Comparison of ENCODE assay signal across 30 cellular contexts in the genomic region with DNA sequence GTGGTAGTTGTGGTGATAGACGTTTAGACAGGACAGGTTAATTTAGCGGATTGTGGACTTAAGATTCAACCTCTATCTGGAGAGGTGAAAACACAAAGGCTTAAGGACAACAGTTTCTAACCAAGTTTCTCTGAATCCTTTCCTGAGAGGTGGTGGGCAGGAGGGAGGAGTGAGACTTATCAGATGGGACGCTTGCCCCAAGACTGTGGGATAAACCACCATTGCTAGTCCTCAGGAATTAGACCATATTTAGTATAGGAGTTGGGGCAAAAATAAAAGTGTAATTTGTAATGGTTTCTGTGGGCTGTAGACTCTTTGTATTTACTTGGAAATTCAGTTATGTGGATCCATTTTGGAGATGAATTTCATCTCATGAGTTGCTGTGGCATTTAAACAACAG. TPM values are rescaled to one million over a fixed set of nuclear protein-coding genes. Genes with fewer than 3 reads are reported as not detected.
A peak's percentile ranks its signal among the peaks of the same experiment; 100 is the strongest.
DNase-seq lines count a peak whose midpoint lies in the region; ATAC-seq, FAIRE-seq and TF ChIP-seq lines count a peak whose summit lies in the region.
"Had no signal": no experiment of that assay in that cellular context is flagged by ENCODE, and none has a peak within 500 bp of the region (broad histone marks: within the 10 kb centered on the region; RNA-seq: fewer than 3 reads in every experiment).

No MANE protein-coding gene starts in this region.

- H4K20me1 ChIP-seq in PC-9 (ENCODE audit: insufficient read depth) (0 out of 2 replicates have a peak, but pooled peaks cover 4% of the 10 kb centered on the region), K562 (replicated peaks; ENCODE audit: control insufficient read depth, insufficient read depth, low read length) (no peaks in the 10 kb centered on the region; the same call in 1 of the 2 replicates)

- no peaks in the 10 kb centered on the region for H3K9me2 ChIP-seq in PC-9 (ENCODE audit: insufficient read depth)

- 11% methylated on average over 3 of the region's 3 CpGs for WGBS in K562 (ENCODE audit: insufficient coverage, low coverage, missing lambda C conversion rate)
- 78 to 79% methylated on average over 3 of the region's 3 CpGs for WGBS in thyroid gland, 2 donors

- no peaks in the 10 kb centered on the region for H3K9me1 ChIP-seq in K562 (ENCODE audit: control insufficient read depth, insufficient read depth, low read length)

- TF ChIP-seq POLR2A in K562 (conservative IDR thresholded peaks at IDR 0.05) (no peak), thyroid gland (IDR thresholded peaks at IDR 0.05) (no peak)

- peaks cover 15% of the 10 kb centered on the region for H3K4me1 ChIP-seq in PC-9 (replicated peaks; ENCODE audit: insufficient read depth)
- H3K4me1 ChIP-seq in K562 (replicated peaks in 1 of 2; ENCODE audit: control insufficient read depth in 2 of 2, insufficient read depth in 2 of 2, low read length in 2 of 2): peaks cover 15 to 16% of the 10 kb centered on the region in 2 experiments; a peak in 4 of 5 replicates
- peaks cover 51 to 53% of the 10 kb centered on the region in 2 donors for H3K4me1 ChIP-seq in thyroid gland
- H3K4me1 ChIP-seq: right atrium auricular region had no signal

- CTCF ChIA-PET in PC-9 (lab: Charles Lee) (interaction anchor here (0.6 to 1.2 kb wide), 2 partner anchors 14 to 42 kb away, joined by 4 to 12 read pairs; no protein-coding TSS in a partner anchor), K562 (lab: Yijun Ruan, JAX; ENCODE audit: low intra/inter-chr PET ratio) (no interaction called here)

- no peak for TF ChIP-seq EP300 in K562 (IDR thresholded peaks at IDR 0.05; ENCODE audit: low read length)

- ATAC-seq in K562: no peak
- ATAC-seq in HG02588 (IDR thresholded peaks at IDR 0.05; ENCODE audit: unreplicated experiment): no peak
- ATAC-seq: left colon, Right ventricle myocardium inferior, SK-N-SH treated with all-trans-retinoic acid at 6 μM for 48 hours, T-helper 17 cell had no signal

- in situ Hi-C loops in K562 (cut with MboI): no loop called here

- no peak overlapping the region for H3K4me3 ChIP-seq in PC-9
- H3K4me3 ChIP-seq in K562: no peak overlapping the region
- H3K4me3 ChIP-seq in thyroid gland (replicated peaks in 1 of 3): no peak overlapping the region
- H3K4me3 ChIP-seq: pancreas, right atrium auricular region, stomach had no signal

- H2AFZ ChIP-seq in PC-9 (no peak overlapping the region), K562 (ENCODE audit: low read depth, low read length) (no peak overlapping the region)

- DNase-seq in H4 (ENCODE audit: low spot score) (peak; percentile 43), PC-9 (no peak), K562 (ENCODE audit: extremely low read depth in 1 of 4, low spot score in 3 of 4) (peak in 1 of 4 experiments; percentile 7), thyroid gland (no peak), retina (no peak), T-helper 1 cell (no peak)
- DNase-seq: activated CD4-positive, alpha-beta memory T cell treated with anti-CD3 and anti-CD28 coated beads, Interleukin-2, amount 10 ng/mL, durations not matched to agents 7 days and 5 days; activated CD8-positive, alpha-beta memory T cell treated with anti-CD3 and anti-CD28 coated beads, Interleukin-2, amount 50 U/mL, for 48 hours; activated naive CD4-positive, alpha-beta T cell treated with anti-CD3 and anti-CD28 coated beads, Interleukin-2, amount 10 ng/mL, durations not matched to agents 7 days and 5 days; amniotic stem cell; Calu3; effector CD4-positive, alpha-beta T cell; NCI-H1105; NCI-H187 treated with DMSO at 0.1 percent for 48 hours; NCI-H2171; NCI-H510A; pancreas; stimulated activated CD4-positive, alpha-beta T cell treated with anti-CD3 and anti-CD28 coated beads, Interleukin-1b, Interleukin-23, amount 100 ng/mL, for 48 hours; stomach; T-helper 17 cell had no signal

- TF ChIP-seq CTCF in PC-9 (conservative IDR thresholded peaks at IDR 0.05): no peak
- no peak for TF ChIP-seq CTCF in K562 (IDR thresholded peaks at IDR 0.05 in 2 of 3, conservative IDR thresholded peaks at IDR 0.05 in 1 of 3; ENCODE audit: insufficient read depth in 2 of 3, low read depth in 1 of 3, low read length in 3 of 3)
- TF ChIP-seq CTCF in thyroid gland (IDR thresholded peaks at IDR 0.05): no peak

- H3F3A ChIP-seq in PC-9 (ENCODE audit: insufficient read depth, low read depth): peaks cover 21% of the 10 kb centered on the region; the same call in 1 of the 2 replicates

- H3K9me3 ChIP-seq in PC-9 (ENCODE audit: insufficient read depth, low read depth) (no peaks in the 10 kb centered on the region), K562 (replicated peaks; ENCODE audit: control insufficient read depth, insufficient read depth, low read depth, low read length) (no peaks in the 10 kb centered on the region), thyroid gland (no peaks in the 10 kb centered on the region)
- H3K9me3 ChIP-seq: pancreas, right atrium auricular region, stomach had no signal

- no peaks in the 10 kb centered on the region for H3K27me3 ChIP-seq in PC-9 (ENCODE audit: insufficient read depth, low read depth)
- no peaks in the 10 kb centered on the region for H3K27me3 ChIP-seq in K562 (ENCODE audit: control insufficient read depth in 2 of 2, insufficient read depth in 2 of 2, low read length in 2 of 2)
- H3K27me3 ChIP-seq in thyroid gland: no peaks in the 10 kb centered on the region
- H3K27me3 ChIP-seq: pancreas, right atrium auricular region, stomach had no signal

- POLR2A ChIA-PET in PC-9 (lab: Charles Lee; ENCODE audit: unreplicated experiment) (no interaction called here), K562 (lab: Yijun Ruan, JAX) (interaction anchor here (1.8 kb wide), 1 partner anchor 14 kb away, joined by 5 read pairs; no protein-coding TSS in a partner anchor)

- H3K36me3 ChIP-seq in PC-9 (ENCODE audit: low read depth): peaks cover 17% of the 10 kb centered on the region; the same call in 1 of the 2 replicates
- H3K36me3 ChIP-seq in K562 (ENCODE audit: control insufficient read depth, insufficient read depth, low read length): peaks cover 69% of the 10 kb centered on the region
- H3K36me3 ChIP-seq in thyroid gland: peaks cover 8 to 12% of the 10 kb centered on the region in 2 donors

- TF ChIP-seq RAD21 in K562 (CRISPR knock-in tag; conservative IDR thresholded peaks at IDR 0.05 in 1 of 2, IDR thresholded peaks at IDR 0.05 in 1 of 2): no peak

- H3K27ac ChIP-seq in PC-9 (0 out of 2 replicates have a peak overlapping the region, but pooled peaks have one; percentile 13), K562 (ENCODE audit: extremely low read depth, low read depth, low read length) (no peak overlapping the region), thyroid gland (peak overlapping the region; percentile 35 to 68 (median 61))
- H3K27ac ChIP-seq: epithelial cell of prostate, pancreas, right atrium auricular region, stomach had no signal

- H3K9ac ChIP-seq in K562 (ENCODE audit: insufficient read depth in 1 of 2, low read depth in 2 of 2, low read length in 2 of 2): 0 out of 4 replicates have a peak overlapping the region, but pooled peaks of 1 of the 2 experiments have one; percentile 6

- H3K79me2 ChIP-seq in PC-9 (ENCODE audit: low read depth) (peaks cover 8% of the 10 kb centered on the region), K562 (ENCODE audit: control insufficient read depth, insufficient read depth, low read length) (peaks cover 7% of the 10 kb centered on the region)

- BruUV-seq in PC-9 (replicated peaks; lab: Mats Ljungman, UMichigan) (no TSS peak), K562 (replicated peaks; lab: Mats Ljungman, UMichigan) (no TSS peak)

- intact Hi-C loops in PC-9 (cut with micrococcal nuclease; ENCODE audit: unreplicated experiment): loop anchor here (5.0 kb wide), 1 partner anchor 40 kb away; a partner anchor contains a TSS
- intact Hi-C loops in K562 (cut with micrococcal nuclease): no loop called here
- intact Hi-C loops in thyroid gland (cut with DNase I): no loop called here

- FAIRE-seq in K562 (lab: Jason Lieb, UNC): peak; percentile 15
- FAIRE-seq: pancreas had no signal

- H3K4me2 ChIP-seq in PC-9 (peak overlapping the region; percentile 40), K562 (ENCODE audit: insufficient read depth, low read length) (peak overlapping the region; percentile 32; the same call in 1 of the 2 replicates)

RNA-seq across cellular contexts. Expression of a gene that starts 6.6 kb away (rescaled TPM):
- 9.8 and 20.3 TPM in 2 replicates for total RNA-seq in H4 (2014; rRNA removed; shearing (Covaris generic))
- total RNA-seq in PC-9 (2021): 17.4 and 21.6 TPM in 2 replicates
- total RNA-seq in K562 (2011; cell fraction: chromatin; rRNA removed; ENCODE audit: low replicate concordance): 44.7 and 44.9 TPM in 2 replicates
- 21.3 and 22.0 TPM in 2 replicates for total RNA-seq in K562 (2011; cell fraction: nucleolus; rRNA removed)
- 27.4 and 39.0 TPM in 2 replicates for total RNA-seq in K562 (2011; cell fraction: nucleoplasm; rRNA removed)
- total RNA-seq in K562 (2014; rRNA removed): 5.5 and 6.7 TPM in 2 replicates
- 7.2 and 8.3 TPM in 2 replicates for total RNA-seq in K562 (2014; rRNA removed; fragmentation: Illumina TruSeq; extraction: Trizol)
- total RNA-seq in K562 (2015; rRNA removed; fragmentation: Illumina TruSeq; extraction: Trizol): 5.8 and 6.7 TPM in 2 replicates
- 17.7 and 18.5 TPM in 2 replicates for total RNA-seq in K562 (2021)
- 24.3 and 28.6 TPM in 2 replicates for polyA plus RNA-seq in K562 (2011; rRNA removed)
- polyA plus RNA-seq in K562 (2011; cell fraction: cytosol; rRNA removed): 13.0 and 18.7 TPM in 2 replicates
- 14.8 and 18.4 TPM in 2 replicates for polyA plus RNA-seq in K562 (2011; cell fraction: nucleus; rRNA removed)
- 5.3 and 7.2 TPM in 2 replicates for polyA plus RNA-seq in K562 (2012)
- polyA plus RNA-seq in K562 (2014; fragmentation: Illumina TruSeq; extraction: Trizol): 11.4 and 15.8 TPM in 2 replicates
- polyA plus RNA-seq in K562 (2014; fragmentation: Nextera tagmentation; extraction: Ambion mirVana): 1 to 10 TPM; 2.5 to 4.2 TPM
- polyA plus RNA-seq in K562 (2014; rRNA removed): 8.3 and 8.7 TPM in 2 replicates
- 41.5 and 46.7 TPM in 2 replicates for polyA minus RNA-seq in K562 (2011; rRNA and poly(A)+ RNA removed)
- 15.2 and 19.5 TPM in 2 replicates for polyA minus RNA-seq in K562 (2011; cell fraction: cytosol; rRNA and poly(A)+ RNA removed)
- 10.0 and 16.6 TPM in 2 replicates for polyA minus RNA-seq in K562 (2011; cell fraction: nucleus; rRNA and poly(A)+ RNA removed)
- total RNA-seq in thyroid gland: 10 to 100 TPM; 10.7 to 34.5 (median 26.9) TPM
- polyA plus RNA-seq: CD14-positive monocyte had no signal

RNA-seq across cellular contexts. Expression of a gene that starts 31.8 kb away (rescaled TPM):
- total RNA-seq in H4 (2014; rRNA removed; shearing (Covaris generic)): not detected in 2 replicates
- total RNA-seq in PC-9 (2021) (not detected in 2 replicates), K562 (2014; rRNA removed) (not detected in 2 replicates), K562 (2014; rRNA removed; fragmentation: Illumina TruSeq; extraction: Trizol) (not detected in 2 replicates), K562 (2015; rRNA removed; fragmentation: Illumina TruSeq; extraction: Trizol) (not detected in 2 replicates), K562 (2021) (not detected in 2 replicates), thyroid gland (100 to 1,000 TPM in 3 of 4 donors, 10 to 100 TPM in 1; 43.1 to 166 (median 134) TPM)
- not detected in 2 replicates for total RNA-seq in K562 (2011; cell fraction: chromatin; rRNA removed; ENCODE audit: low replicate concordance)
- not detected in 2 replicates for total RNA-seq in K562 (2011; cell fraction: nucleolus; rRNA removed)
- total RNA-seq in K562 (2011; cell fraction: nucleoplasm; rRNA removed): not detected in 2 replicates
- polyA plus RNA-seq in K562 (2011; rRNA removed) (not detected in 2 replicates), K562 (2014; fragmentation: Illumina TruSeq; extraction: Trizol) (not detected in 2 replicates), K562 (2014; fragmentation: Nextera tagmentation; extraction: Ambion mirVana) (not detected), K562 (2014; rRNA removed) (not detected in 2 replicates)
- polyA plus RNA-seq in K562 (2011; cell fraction: cytosol; rRNA removed): not detected in 2 replicates
- polyA plus RNA-seq in K562 (2011; cell fraction: nucleus; rRNA removed): not detected in 2 replicates
- polyA plus RNA-seq in K562 (2012): not detected in 2 replicates
- polyA minus RNA-seq in K562 (2011; rRNA and poly(A)+ RNA removed): not detected in 2 replicates
- polyA minus RNA-seq in K562 (2011; cell fraction: cytosol; rRNA and poly(A)+ RNA removed): not detected in 2 replicates
- polyA minus RNA-seq in K562 (2011; cell fraction: nucleus; rRNA and poly(A)+ RNA removed): not detected in 2 replicates
- total RNA-seq: activated CD4-positive, alpha-beta memory T cell treated with anti-CD3 and anti-CD28 coated beads, Interleukin-2, amount 10 ng/mL, durations not matched to agents 7 days and 5 days; Calu3; neural crest cell; OCI-LY7; pancreas; T-helper 17 cell had no signal
- polyA plus RNA-seq: CD14-positive monocyte, IgD-negative memory B cell, pancreas had no signal

RNA-seq across cellular contexts. Expression of a gene that starts 38.4 kb away (rescaled TPM):
- total RNA-seq in H4 (2014; rRNA removed; shearing (Covaris generic)): 0.12 TPM in 1 of 2 replicates, not detected in the other
- 0.24 TPM in 1 of 2 replicates, not detected in the other for total RNA-seq in PC-9 (2021)
- not detected in 2 replicates for total RNA-seq in K562 (2011; cell fraction: chromatin; rRNA removed; ENCODE audit: low replicate concordance)
- total RNA-seq in K562 (2011; cell fraction: nucleolus; rRNA removed): 0.79 and 1.2 TPM in 2 replicates
- total RNA-seq in K562 (2011; cell fraction: nucleoplasm; rRNA removed): 0.44 TPM in 1 of 2 replicates, not detected in the other
- total RNA-seq in K562 (2014; rRNA removed): 0.09 and 0.12 TPM in 2 replicates
- not detected in 2 replicates for total RNA-seq in K562 (2014; rRNA removed; fragmentation: Illumina TruSeq; extraction: Trizol)
- not detected in 2 replicates for total RNA-seq in K562 (2015; rRNA removed; fragmentation: Illumina TruSeq; extraction: Trizol)
- total RNA-seq in K562 (2021): 0.13 and 0.16 TPM in 2 replicates
- 0.05 and 0.20 TPM in 2 replicates for polyA plus RNA-seq in K562 (2011; rRNA removed)
- polyA plus RNA-seq in K562 (2011; cell fraction: cytosol; rRNA removed): 0.28 and 0.65 TPM in 2 replicates
- 0.20 and 0.71 TPM in 2 replicates for polyA plus RNA-seq in K562 (2011; cell fraction: nucleus; rRNA removed)
- polyA plus RNA-seq in K562 (2012): 0.12 and 1.1 TPM in 2 replicates
- not detected in 2 replicates for polyA plus RNA-seq in K562 (2014; fragmentation: Illumina TruSeq; extraction: Trizol)
- polyA plus RNA-seq in K562 (2014; fragmentation: Nextera tagmentation; extraction: Ambion mirVana): not detected
- 0.12 TPM in 1 of 2 replicates, not detected in the other for polyA plus RNA-seq in K562 (2014; rRNA removed)
- polyA minus RNA-seq in K562 (2011; rRNA and poly(A)+ RNA removed): 0.14 TPM in 1 of 2 replicates, not detected in the other
- 0.95 TPM in 1 of 2 replicates, not detected in the other for polyA minus RNA-seq in K562 (2011; cell fraction: cytosol; rRNA and poly(A)+ RNA removed)
- polyA minus RNA-seq in K562 (2011; cell fraction: nucleus; rRNA and poly(A)+ RNA removed): 0.22 TPM in 1 of 2 replicates, not detected in the other
- 10 to 100 TPM in 3 of 4 donors, 1 to 10 TPM in 1; 6.1 to 15.6 (median 10.9) TPM for total RNA-seq in thyroid gland
- polyA plus RNA-seq: IgD-negative memory B cell had no signal

RNA-seq across cellular contexts. Expression of a gene that starts 42.7 kb away (rescaled TPM):
- total RNA-seq in H4 (2014; rRNA removed; shearing (Covaris generic)): not detected in 2 replicates
- not detected in 2 replicates for total RNA-seq in PC-9 (2021)
- total RNA-seq in K562 (2011; cell fraction: chromatin; rRNA removed; ENCODE audit: low replicate concordance): not detected in 2 replicates
- not detected in 2 replicates for total RNA-seq in K562 (2011; cell fraction: nucleolus; rRNA removed)
- not detected in 2 replicates for total RNA-seq in K562 (2011; cell fraction: nucleoplasm; rRNA removed)
- 0.24 TPM in 1 of 2 replicates, not detected in the other for total RNA-seq in K562 (2014; rRNA removed)
- total RNA-seq in K562 (2014; rRNA removed; fragmentation: Illumina TruSeq; extraction: Trizol): not detected in 2 replicates
- total RNA-seq in K562 (2015; rRNA removed; fragmentation: Illumina TruSeq; extraction: Trizol): not detected in 2 replicates
- not detected in 2 replicates for total RNA-seq in K562 (2021)
- polyA plus RNA-seq in K562 (2011; rRNA removed): 0.06 TPM in 1 of 2 replicates, not detected in the other
- 0.10 and 0.60 TPM in 2 replicates for polyA plus RNA-seq in K562 (2011; cell fraction: cytosol; rRNA removed)
- polyA plus RNA-seq in K562 (2011; cell fraction: nucleus; rRNA removed): 0.13 TPM in 1 of 2 replicates, not detected in the other
- 0.08 and 0.09 TPM in 2 replicates for polyA plus RNA-seq in K562 (2012)
- polyA plus RNA-seq in K562 (2014; fragmentation: Illumina TruSeq; extraction: Trizol): 0.07 TPM in 1 of 2 replicates, not detected in the other
- under 1 TPM in 1 of 2 experiments, not detected in 1; 0.03 TPM for polyA plus RNA-seq in K562 (2014; fragmentation: Nextera tagmentation; extraction: Ambion mirVana)
- 0.05 TPM in 1 of 2 replicates, not detected in the other for polyA plus RNA-seq in K562 (2014; rRNA removed)
- 0.21 TPM in 1 of 2 replicates, not detected in the other for polyA minus RNA-seq in K562 (2011; rRNA and poly(A)+ RNA removed)
- not detected in 2 replicates for polyA minus RNA-seq in K562 (2011; cell fraction: cytosol; rRNA and poly(A)+ RNA removed)
- not detected in 2 replicates for polyA minus RNA-seq in K562 (2011; cell fraction: nucleus; rRNA and poly(A)+ RNA removed)
- under 1 TPM in 1 of 4 donors, not detected in 3; 0.46 TPM for total RNA-seq in thyroid gland
- total RNA-seq: Calu3, neural crest cell, OCI-LY7, pancreas, right atrium auricular region, Right ventricle myocardium inferior, T-helper 17 cell had no signal
- polyA plus RNA-seq: CD14-positive monocyte, IgD-negative memory B cell, pancreas had no signal

RNA-seq across cellular contexts. Expression of a gene that starts 47.3 kb away (rescaled TPM):
- 207 and 213 TPM in 2 replicates for total RNA-seq in H4 (2014; rRNA removed; shearing (Covaris generic))
- total RNA-seq in PC-9 (2021) (81.7 and 87.1 TPM in 2 replicates), K562 (2014; rRNA removed) (147 and 189 TPM in 2 replicates), K562 (2014; rRNA removed; fragmentation: Illumina TruSeq; extraction: Trizol) (57.6 and 86.8 TPM in 2 replicates), K562 (2015; rRNA removed; fragmentation: Illumina TruSeq; extraction: Trizol) (104 and 111 TPM in 2 replicates), K562 (2021) (99.4 and 104 TPM in 2 replicates), thyroid gland (100 to 1,000 TPM in 1 of 4 donors, 10 to 100 TPM in 3; 29.4 to 113 (median 48.3) TPM)
- total RNA-seq in K562 (2011; cell fraction: chromatin; rRNA removed; ENCODE audit: low replicate concordance): 10.4 and 40.1 TPM in 2 replicates
- 65.7 and 75.7 TPM in 2 replicates for total RNA-seq in K562 (2011; cell fraction: nucleolus; rRNA removed)
- total RNA-seq in K562 (2011; cell fraction: nucleoplasm; rRNA removed): 39.2 and 45.6 TPM in 2 replicates
- polyA plus RNA-seq in K562 (2011; rRNA removed) (146 and 161 TPM in 2 replicates), K562 (2014; fragmentation: Illumina TruSeq; extraction: Trizol) (113 and 154 TPM in 2 replicates), K562 (2014; fragmentation: Nextera tagmentation; extraction: Ambion mirVana) (100 to 1,000 TPM; 104 to 122 TPM), K562 (2014; rRNA removed) (182 and 250 TPM in 2 replicates)
- polyA plus RNA-seq in K562 (2011; cell fraction: cytosol; rRNA removed): 295 and 471 TPM in 2 replicates
- 117 and 133 TPM in 2 replicates for polyA plus RNA-seq in K562 (2011; cell fraction: nucleus; rRNA removed)
- polyA plus RNA-seq in K562 (2012): 198 and 206 TPM in 2 replicates
- polyA minus RNA-seq in K562 (2011; rRNA and poly(A)+ RNA removed): 67.2 and 95.6 TPM in 2 replicates
- polyA minus RNA-seq in K562 (2011; cell fraction: cytosol; rRNA and poly(A)+ RNA removed): 68.9 and 80.4 TPM in 2 replicates
- polyA minus RNA-seq in K562 (2011; cell fraction: nucleus; rRNA and poly(A)+ RNA removed): 16.6 and 19.4 TPM in 2 replicates

Comparison
In these comparisons a context has a peak if more than half of its experiments do, and no peak if none do; other contexts are left out.
1. RNA of a gene that starts 31.8 kb away (total RNA-seq): 43.1 to 166 TPM in thyroid gland; not detected in PC-9, not detected in H4 and not detected in K562; every median in the first group is over 10 times any median in the second.